In genomic region chr2:167187910-167188595, GRCh38 we compare ENCODE assay signal across 26 cellular contexts.
DNase-seq lines count a peak whose midpoint lies in the region; ATAC-seq and TF ChIP-seq lines count a peak whose summit lies in the region.
"Had no signal": no experiment of that assay in that cellular context is flagged by ENCODE, and none has a peak within 500 bp of the region (broad histone marks: within the 10 kb centered on the region; RNA-seq: fewer than 3 reads in every experiment).

No MANE protein-coding gene starts in this region.

- no peak overlapping the region for H3K4ac ChIP-seq in neuronal stem cell (ENCODE audit: low read length)

- no peak overlapping the region for H2BK12ac ChIP-seq in neuronal stem cell (ENCODE audit: low read length)

- H3K36me3 Mint-ChIP-seq in Calu3 (ENCODE audit: insufficient read depth, unreplicated experiment) = no peaks in the 10 kb centered on the region
- H3K36me3 Mint-ChIP-seq: naive B cell had no signal

- no peak overlapping the region for H3K14ac ChIP-seq in neuronal stem cell (ENCODE audit: low read length)

- no TSS peak for BruUV-seq in Calu3 (replicated peaks; lab: Mats Ljungman, UMichigan)

- H3K36me3 ChIP-seq in cardiac muscle cell = no peaks in the 10 kb centered on the region
- no peaks in the 10 kb centered on the region for H3K36me3 ChIP-seq in neuronal stem cell (replicated peaks in 1 of 2; ENCODE audit: control insufficient read depth in 2 of 2, insufficient read depth in 2 of 2, low read length in 2 of 2)
- no peaks in the 10 kb centered on the region for H3K36me3 ChIP-seq in aorta (ENCODE audit: control insufficient read depth in 1 of 2, insufficient read depth in 2 of 2, low read length in 1 of 2)
- H3K36me3 ChIP-seq in ascending aorta = no peaks in the 10 kb centered on the region
- no peaks in the 10 kb centered on the region for H3K36me3 ChIP-seq in HAP-1 (replicated peaks)

- H2BK15ac ChIP-seq in neuronal stem cell (ENCODE audit: low read length) = no peak overlapping the region

- H3K4me3 Mint-ChIP-seq in Calu3 (ENCODE audit: low read depth, unreplicated experiment) = no peak overlapping the region
- H3K4me3 Mint-ChIP-seq: activated CD4-positive, alpha-beta memory T cell treated with anti-CD3 and anti-CD28 coated beads, Interleukin-2, amount 10 ng/mL, durations not matched to agents 7 days and 5 days; H9; naive B cell had no signal

- no peak overlapping the region for H4K8ac ChIP-seq in neuronal stem cell (ENCODE audit: low read depth, low read length)

- H3K9ac ChIP-seq in neuronal stem cell (ENCODE audit: low read depth, low read length, poor library complexity) = no peak overlapping the region
- H3K9ac ChIP-seq: parathyroid adenoma had no signal

- no peak for TF ChIP-seq CTCF in cardiac muscle cell (IDR thresholded peaks at IDR 0.05; ENCODE audit: low read depth, low read length)
- no peak for TF ChIP-seq CTCF in ascending aorta (IDR thresholded peaks at IDR 0.05)
- TF ChIP-seq CTCF in Calu3 (IDR thresholded peaks at IDR 0.05; ENCODE audit: unreplicated experiment) = no peak

- peak; percentile 63 for ATAC-seq in aorta (ENCODE audit: low FRiP score)

- H3K9me3 ChIP-seq in cardiac muscle cell (ENCODE audit: low read depth) = no peaks in the 10 kb centered on the region
- H3K9me3 ChIP-seq in neuronal stem cell (replicated peaks in 1 of 2; ENCODE audit: control insufficient read depth in 2 of 2, insufficient read depth in 1 of 2, low read depth in 1 of 2, low read length in 2 of 2) = no peaks in the 10 kb centered on the region
- no peaks in the 10 kb centered on the region for H3K9me3 ChIP-seq in aorta (ENCODE audit: control insufficient read depth, low read length)
- H3K9me3 ChIP-seq in ascending aorta = no peaks in the 10 kb centered on the region
- H3K9me3 ChIP-seq in HAP-1 = no peaks in the 10 kb centered on the region

- no peak overlapping the region for H2AK5ac ChIP-seq in neuronal stem cell (ENCODE audit: low read depth, low read length)

- H3K27me3 Mint-ChIP-seq in Calu3 (ENCODE audit: unreplicated experiment) = no peaks in the 10 kb centered on the region
- H3K27me3 Mint-ChIP-seq: activated CD4-positive, alpha-beta memory T cell treated with anti-CD3 and anti-CD28 coated beads, Interleukin-2, amount 10 ng/mL, durations not matched to agents 7 days and 5 days; naive B cell had no signal

- H3K27me3 ChIP-seq in cardiac muscle cell (no peaks in the 10 kb centered on the region), neuronal stem cell (ENCODE audit: control insufficient read depth in 3 of 3, insufficient read depth in 3 of 3, low read depth in 1 of 3, low read length in 3 of 3) (no peaks in the 10 kb centered on the region), aorta (ENCODE audit: control insufficient read depth in 1 of 2, insufficient read depth in 2 of 2, low read length in 1 of 2) (no peaks in the 10 kb centered on the region), ascending aorta (no peaks in the 10 kb centered on the region), HAP-1 (ENCODE audit: low read depth) (no peaks in the 10 kb centered on the region)
- H3K27me3 ChIP-seq: hepatocyte had no signal

- H3K27ac Mint-ChIP-seq in Calu3 (ENCODE audit: unreplicated experiment) = no peak overlapping the region
- H3K27ac Mint-ChIP-seq: activated CD4-positive, alpha-beta memory T cell treated with anti-CD3 and anti-CD28 coated beads, Interleukin-2, amount 10 ng/mL, durations not matched to agents 7 days and 5 days; naive B cell had no signal

- H3K4me3 ChIP-seq in cardiac muscle cell (peak overlapping the region; percentile 2), neuronal stem cell (ENCODE audit: low read length in 2 of 2) (no peak overlapping the region), aorta (ENCODE audit: low read length in 2 of 2) (no peak overlapping the region), ascending aorta (peak overlapping the region in 1 of 2 donors; percentile 22), HAP-1 (no peak overlapping the region)
- H3K4me3 ChIP-seq: hepatocyte, lung, SK-N-MC had no signal

- no peaks in the 10 kb centered on the region for H3K9me3 Mint-ChIP-seq in Calu3 (ENCODE audit: low read depth, unreplicated experiment)
- H3K9me3 Mint-ChIP-seq: activated CD4-positive, alpha-beta memory T cell treated with anti-CD3 and anti-CD28 coated beads, Interleukin-2, amount 10 ng/mL, durations not matched to agents 7 days and 5 days; H9; naive B cell had no signal

- WGBS in neuronal stem cell (ENCODE audit: extremely low coverage in 2 of 2, insufficient read length in 2 of 2, insufficient replicate concordance in 1 of 2), 2 donors = no CpG with 5 or more reads among the region's 4 CpGs
- WGBS in aorta, 2 donors = 6% methylated on average over 4 of the region's 4 CpGs

- intact Hi-C loops in aorta (cut with DNase I) (loop anchor here in 1 of 2 donors (5.0 kb wide), 1 partner anchor 46 kb away; no protein-coding TSS in a partner anchor), ascending aorta (cut with DNase I) (loop anchor here (5.0 kb wide), 1 partner anchor 104 kb away; the partner anchor contains the start of gene B3GALT1), Calu3 (cut with micrococcal nuclease; ENCODE audit: unreplicated experiment) (no loop called here)

- H4K91ac ChIP-seq in neuronal stem cell (ENCODE audit: low read depth, low read length, poor library complexity) = no peak overlapping the region

- DNase-seq in DMS 273 (lab: John Stamatoyannopoulos, UW; ENCODE audit: unreplicated experiment) (peak; percentile 13), DMS 273 treated with DMSO at 0.1 percent for 48 hours (lab: John Stamatoyannopoulos, UW) (no peak), cardiac muscle cell (ENCODE audit: low read depth in 1 of 2, low spot score in 1 of 2) (no peak), neuronal stem cell (ENCODE audit: low spot score) (no peak), aorta (no peak), ascending aorta (ENCODE audit: low spot score in 2 of 2) (no peak), HAP-1 (ENCODE audit: low spot score in 2 of 2) (no peak), Calu3 (no peak)
- DNase-seq: activated CD4-positive, alpha-beta memory T cell treated with anti-CD3 and anti-CD28 coated beads, Interleukin-2, amount 10 ng/mL, durations not matched to agents 7 days and 5 days; activated naive CD4-positive, alpha-beta T cell treated with Interleukin-2 at 50 U/mL for 16 hours; activated T-cell treated with anti-CD3 and anti-CD28 coated beads, Interleukin-2, amount 50 U/mL, for 1 hour; EL; H9; Kasumi-1; naive B cell; NCI-H1048; NCI-H2029 treated with DMSO at 0.1 percent for 48 hours; small intestine; stimulated activated naive CD4-positive, alpha-beta T cell; T1000; trophoblast cell had no signal

- no peak overlapping the region for H3K4me2 ChIP-seq in neuronal stem cell (ENCODE audit: insufficient read depth, low read length, poor library complexity, severe bottlenecking)
- H3K4me2 ChIP-seq: hepatocyte had no signal

- no peak overlapping the region for H3K18ac ChIP-seq in neuronal stem cell (ENCODE audit: low read length)

- H3K79me1 ChIP-seq in neuronal stem cell (ENCODE audit: low read depth, low read length) = no peaks in the 10 kb centered on the region

- peak overlapping the region; percentile 37 for H2AFZ ChIP-seq in neuronal stem cell (ENCODE audit: low read length)
- H2AFZ ChIP-seq: hepatocyte, parathyroid adenoma had no signal

- H3K4me1 ChIP-seq in cardiac muscle cell (ENCODE audit: low read depth) = peaks cover 24% of the 10 kb centered on the region
- peaks cover 3 to 5% of the 10 kb centered on the region in 2 donors for H3K4me1 ChIP-seq in neuronal stem cell (ENCODE audit: control insufficient read depth in 2 of 2, insufficient read depth in 1 of 2, low read depth in 1 of 2, low read length in 2 of 2)
- H3K4me1 ChIP-seq in aorta (ENCODE audit: control insufficient read depth in 1 of 2, insufficient read depth in 2 of 2, low read length in 2 of 2) = peaks cover 4 to 21% of the 10 kb centered on the region in 2 donors
- H3K4me1 ChIP-seq in ascending aorta = peaks cover 0 to 23% of the 10 kb centered on the region in 2 donors
- no peaks in the 10 kb centered on the region for H3K4me1 ChIP-seq in HAP-1
- H3K4me1 ChIP-seq: parathyroid adenoma had no signal

- H3K27ac ChIP-seq in cardiac muscle cell = peak overlapping the region; percentile 13
- H3K27ac ChIP-seq in neuronal stem cell (replicated peaks; ENCODE audit: low read length) = no peak overlapping the region
- peak overlapping the region in 1 of 2 donors; percentile 43 for H3K27ac ChIP-seq in aorta (ENCODE audit: low read depth in 1 of 2, low read length in 2 of 2)
- peak overlapping the region in 1 of 2 donors; percentile 60 for H3K27ac ChIP-seq in ascending aorta
- H3K27ac ChIP-seq: 22Rv1, hepatocyte, parathyroid adenoma, SK-N-MC had no signal

- no peak overlapping the region for H2BK120ac ChIP-seq in neuronal stem cell (ENCODE audit: low read depth, low read length)

- in situ Hi-C loops in HAP-1 (cut with MboI; ENCODE audit: low sequenced_read_pairs) = no loop called here

- H3K4me1 Mint-ChIP-seq in Calu3 (ENCODE audit: low read depth, unreplicated experiment) = no peaks in the 10 kb centered on the region
- H3K4me1 Mint-ChIP-seq: activated CD4-positive, alpha-beta memory T cell treated with anti-CD3 and anti-CD28 coated beads, Interleukin-2, amount 10 ng/mL, durations not matched to agents 7 days and 5 days; naive B cell had no signal

- CTCF ChIA-PET in Calu3 (lab: Charles Lee) = no interaction called here

- no peak overlapping the region for H3K23ac ChIP-seq in neuronal stem cell (ENCODE audit: low read depth, low read length, poor library complexity)

- H2BK5ac ChIP-seq in neuronal stem cell (ENCODE audit: low read length) = no peak overlapping the region
